In the genomic region with DNA sequence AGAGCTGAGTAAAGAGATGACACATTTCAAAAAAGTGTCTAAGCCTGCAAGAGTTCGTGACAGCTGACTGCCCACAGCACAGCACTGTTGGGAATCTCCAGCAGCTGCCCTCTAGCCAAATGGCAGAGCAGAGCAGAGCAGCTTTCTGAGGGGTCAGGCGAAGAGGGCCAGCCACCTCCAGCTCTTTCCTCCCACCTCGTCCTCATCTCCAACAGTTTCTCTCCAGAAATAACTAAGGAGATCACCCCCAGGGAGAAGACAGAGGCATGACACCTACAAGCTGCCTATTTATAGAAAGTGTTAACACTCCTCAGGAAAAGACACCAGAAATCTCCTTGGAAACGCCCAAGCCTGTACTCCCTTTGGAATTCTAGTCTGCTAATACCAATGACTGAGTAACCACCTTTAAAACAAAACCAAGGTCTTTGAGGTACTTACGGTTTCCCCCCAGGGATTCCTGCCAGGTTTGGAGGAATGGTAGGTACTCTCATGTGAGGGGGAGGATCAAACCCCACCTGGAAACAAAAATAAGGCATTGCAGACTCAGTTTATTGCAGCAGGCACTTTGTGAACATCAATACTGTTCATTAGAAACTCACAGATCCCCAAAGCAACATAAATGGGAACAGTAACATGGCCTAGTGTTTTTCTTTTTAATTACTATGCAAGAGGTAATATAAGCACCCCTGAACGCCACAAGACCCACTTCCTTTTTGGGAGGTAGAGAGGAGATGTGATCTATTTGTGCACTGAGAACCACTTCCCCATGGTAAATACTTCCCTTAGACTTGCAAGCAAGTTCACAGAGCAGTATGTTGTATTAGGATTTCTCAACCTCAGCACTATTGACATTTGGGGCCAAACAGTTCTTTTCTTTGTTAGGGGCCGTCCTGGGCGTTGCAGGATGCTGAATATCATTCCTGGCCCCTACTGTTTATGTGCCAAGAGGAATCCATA, we compare ENCODE assay signal across 9 cellular contexts.
DNase-seq lines count a peak whose midpoint lies in the region.
"Had no signal": no experiment of that assay in that cellular context is flagged by ENCODE, and none has a peak within 500 bp of the region (broad histone marks: within the 10 kb centered on the region; RNA-seq: fewer than 3 reads in every experiment).

No MANE protein-coding gene starts in this region.

- no peak overlapping the region for H3K4ac ChIP-seq in mesendoderm (ENCODE audit: low read depth, low read length)

- peak; percentile 57 for DNase-seq in CD1c-positive myeloid dendritic cell (ENCODE audit: extremely low spot score)
- DNase-seq in HK-2 (ENCODE audit: unreplicated experiment) = peak; percentile 59
- DNase-seq in adipocyte (ENCODE audit: low read depth) = peak; percentile 47
- DNase-seq in mesendoderm = peak; percentile 54
- DNase-seq in activated gamma-delta T cell treated with Interleukin-2 at 50 U/mL for 16 hours = no peak
- no peak for DNase-seq in activated CD4-positive, alpha-beta T cell treated with anti-CD3 and anti-CD28 coated beads, Interleukin-2, amount 50 U/mL, for 1 hour
- DNase-seq in NAMALWA (ENCODE audit: low spot score) = no peak
- no peak for DNase-seq in epidermal melanocyte (ENCODE audit: insufficient read length, low spot score)
- DNase-seq: activated effector memory CD4-positive, alpha-beta T cell treated with anti-CD3 and anti-CD28 coated beads, Interleukin-2, amount 50 U/mL, for 16 hours had no signal

- H2AK5ac ChIP-seq in mesendoderm (ENCODE audit: low read length) = no peak overlapping the region

- H3K9ac ChIP-seq in adipocyte (ENCODE audit: low read length) (no peak overlapping the region), mesendoderm (ENCODE audit: low read length) (no peak overlapping the region)

- H4K5ac ChIP-seq in mesendoderm (ENCODE audit: low read length) = no peak overlapping the region

- peaks cover 61% of the 10 kb centered on the region for H3K36me3 ChIP-seq in adipocyte (ENCODE audit: control insufficient read depth, insufficient read depth, low read length, severe bottlenecking)
- peaks cover 10% of the 10 kb centered on the region for H3K36me3 ChIP-seq in mesendoderm (ENCODE audit: control insufficient read depth, insufficient read depth, low read length)

- no peaks in the 10 kb centered on the region for H3K9me3 ChIP-seq in adipocyte (ENCODE audit: control insufficient read depth, low read length)

- H3K23ac ChIP-seq in mesendoderm (ENCODE audit: low read length) = peak overlapping the region; percentile 2

- no peak overlapping the region for H3K27ac ChIP-seq in mesendoderm (ENCODE audit: low read depth, low read length)

- H3K4me3 ChIP-seq in adipocyte (ENCODE audit: low read length) (no peak overlapping the region), mesendoderm (ENCODE audit: low read length) (no peak overlapping the region)

- no peak overlapping the region for H2BK120ac ChIP-seq in mesendoderm (ENCODE audit: low read depth, low read length)

- no CpG with 5 or more reads among the region's 8 CpGs for WGBS in mesendoderm (ENCODE audit: extremely low coverage, insufficient coverage, low lambda C conversion rate)

- no peak overlapping the region for H2BK15ac ChIP-seq in mesendoderm (replicated peaks; ENCODE audit: low read depth)

- H3K4me1 ChIP-seq in adipocyte (ENCODE audit: control insufficient read depth, insufficient read depth, low read length) = peaks cover 50% of the 10 kb centered on the region
- H3K4me1 ChIP-seq in mesendoderm (ENCODE audit: control insufficient read depth, low read depth, low read length) = no peaks in the 10 kb centered on the region

- no peak overlapping the region for H3K56ac ChIP-seq in mesendoderm (ENCODE audit: low read length)

- H3K79me2 ChIP-seq in mesendoderm (ENCODE audit: control insufficient read depth, insufficient read depth, low read length) = no peaks in the 10 kb centered on the region

- H3K4me2 ChIP-seq in mesendoderm (ENCODE audit: low read length) = no peak overlapping the region

- no peak overlapping the region for H2BK5ac ChIP-seq in mesendoderm (ENCODE audit: low read length)

- no peak overlapping the region for H4K8ac ChIP-seq in mesendoderm (ENCODE audit: low read depth, low read length)

- H3K79me1 ChIP-seq in mesendoderm (ENCODE audit: low read length) = no peaks in the 10 kb centered on the region

- H3K18ac ChIP-seq in mesendoderm (ENCODE audit: low read length) = no peak overlapping the region

- H3K27me3 ChIP-seq in adipocyte (replicated peaks; ENCODE audit: control insufficient read depth, insufficient read depth, low read length) (no peaks in the 10 kb centered on the region), mesendoderm (ENCODE audit: insufficient read depth, low read length, poor library complexity) (no peaks in the 10 kb centered on the region)

Comparison
In these comparisons a context has a peak if more than half of its experiments do, and no peak if none do; other contexts are left out.
1. DNase-seq: peak in CD1c-positive myeloid dendritic cell (single experiment), HK-2 (single experiment), adipocyte (single experiment) and mesendoderm (single experiment); none in activated gamma-delta T cell treated with Interleukin-2 at 50 U/mL for 16 hours (single experiment), activated CD4-positive, alpha-beta T cell treated with anti-CD3 and anti-CD28 coated beads, Interleukin-2, amount 50 U/mL, for 1 hour (single experiment), NAMALWA (single experiment) and epidermal melanocyte (single experiment).